In genomic region chr16:24988593-24989338, GRCh38 we compare ENCODE assay signal across 8 cellular contexts. TPM values are rescaled to one million over a fixed set of nuclear protein-coding genes. Genes with fewer than 3 reads are reported as not detected.
A peak's percentile ranks its signal among the peaks of the same experiment; 100 is the strongest.
DNase-seq lines count a peak whose midpoint lies in the region; ATAC-seq lines count a peak whose summit lies in the region.

No MANE protein-coding gene starts in this region.

- H3K27ac Mint-ChIP-seq in activated naive CD4-positive, alpha-beta T cell treated with anti-CD3 and anti-CD28 coated beads, Interleukin-2, amount 50 U/mL, for 72 hours: peak overlapping the region in 1 of 2 donors; percentile 75

- intact Hi-C loops in Right ventricle myocardium superior (cut with DNase I): no loop called here
- intact Hi-C loops in sciatic nerve (cut with DNase I): no loop called here

- ATAC-seq in activated naive CD4-positive, alpha-beta T cell treated with anti-CD3 and anti-CD28 coated beads, Interleukin-2, amount 50 U/mL, for 72 hours: peak; percentile 67 to 71
- ATAC-seq in Right ventricle myocardium superior (ENCODE audit: poor library complexity): peak; percentile 46
- ATAC-seq in sciatic nerve: peak; percentile 78
- ATAC-seq in GM21367 (IDR thresholded peaks at IDR 0.05; ENCODE audit: unreplicated experiment): no peak
- ATAC-seq in HG03280 (IDR thresholded peaks at IDR 0.05; ENCODE audit: unreplicated experiment): no peak

- H3K36me3 Mint-ChIP-seq in activated naive CD4-positive, alpha-beta T cell treated with anti-CD3 and anti-CD28 coated beads, Interleukin-2, amount 50 U/mL, for 72 hours: peaks cover 0 to 4% of the 10 kb centered on the region in 2 donors

- no peaks in the 10 kb centered on the region for H3K9me3 Mint-ChIP-seq in activated naive CD4-positive, alpha-beta T cell treated with anti-CD3 and anti-CD28 coated beads, Interleukin-2, amount 50 U/mL, for 72 hours

- DNase-seq in DMS79 treated with DMSO at 0.1 percent for 48 hours (lab: John Stamatoyannopoulos, UW): peak; percentile 1
- no peak for DNase-seq in DMS79 (lab: John Stamatoyannopoulos, UW)
- no peak for DNase-seq in activated naive CD4-positive, alpha-beta T cell treated with anti-CD3 and anti-CD28 coated beads, Interleukin-2, amount 50 U/mL, for 72 hours (ENCODE audit: low spot score in 2 of 2)
- no peak for DNase-seq in Right ventricle myocardium superior
- no peak for DNase-seq in sciatic nerve (ENCODE audit: low spot score)
- no peak for DNase-seq in NCI-H524 treated with DMSO at 0.1 percent for 48 hours (lab: John Stamatoyannopoulos, UW)

RNA-seq across cellular contexts. Expression of gene ARHGAP17, which starts 26.4 kb away (rescaled TPM):
- total RNA-seq in activated naive CD4-positive, alpha-beta T cell treated with anti-CD3 and anti-CD28 coated beads, Interleukin-2, amount 50 U/mL, for 72 hours: 10 to 100 TPM; 66.8 to 72.0 TPM
- total RNA-seq in Right ventricle myocardium superior (54.8 TPM), sciatic nerve (130 TPM)

Comparison
In these comparisons a context has a peak if more than half of its experiments do, and no peak if none do; other contexts are left out.
1. ATAC-seq: peak in activated naive CD4-positive, alpha-beta T cell treated with anti-CD3 and anti-CD28 coated beads, Interleukin-2, amount 50 U/mL, for 72 hours (2 of 2), Right ventricle myocardium superior (single experiment) and sciatic nerve (single experiment); none in GM21367 (single experiment) and HG03280 (single experiment).